26 cellular contexts compared by ENCODE assay signal in the genomic region with DNA sequence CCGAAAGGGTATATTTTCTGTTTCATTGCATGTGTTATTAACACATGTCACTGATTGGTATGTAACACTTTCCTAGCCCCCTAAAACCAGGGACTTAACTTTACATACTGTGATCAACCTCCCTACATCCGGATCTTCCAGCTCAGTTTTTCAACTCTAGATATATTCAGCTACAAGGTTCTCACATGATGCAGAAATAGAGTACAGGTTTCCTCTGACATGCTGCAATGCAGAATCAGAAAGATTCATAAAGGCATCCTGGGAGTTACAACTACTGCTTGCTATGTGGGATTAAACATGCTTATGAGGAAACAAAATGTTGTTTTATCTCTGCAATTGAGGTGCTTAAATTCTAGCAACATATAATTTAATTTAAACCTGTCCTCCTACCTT. TPM values are rescaled to one million over a fixed set of nuclear protein-coding genes. Genes with fewer than 3 reads are reported as not detected.
A peak's percentile ranks its signal among the peaks of the same experiment; 100 is the strongest.
DNase-seq lines count a peak whose midpoint lies in the region; ATAC-seq, FAIRE-seq and TF ChIP-seq lines count a peak whose summit lies in the region.
"Had no signal": no experiment of that assay in that cellular context is flagged by ENCODE, and none has a peak within 500 bp of the region (broad histone marks: within the 10 kb centered on the region; RNA-seq: fewer than 3 reads in every experiment).

No MANE protein-coding gene starts in this region.

- no peak for FAIRE-seq in small intestine (lab: Jason Lieb, UNC)

- TF ChIP-seq POLR2A in breast epithelium (IDR thresholded peaks at IDR 0.05) = no peak

- no peak overlapping the region for H3K4me3 ChIP-seq in mammary epithelial cell (replicated peaks in 1 of 3; ENCODE audit: insufficient read depth in 1 of 3, low read depth in 2 of 3, low read length in 3 of 3)
- no peak overlapping the region for H3K4me3 ChIP-seq in breast epithelium
- no peak overlapping the region for H3K4me3 ChIP-seq in small intestine (ENCODE audit: low read depth in 1 of 2, low read length in 2 of 2)
- no peak overlapping the region for H3K4me3 ChIP-seq in tibial artery
- H3K4me3 ChIP-seq: BLaER1, left ventricle myocardium inferior had no signal

- TF ChIP-seq CTCF in mammary epithelial cell (conservative IDR thresholded peaks at IDR 0.05 in 1 of 2, IDR thresholded peaks at IDR 0.05 in 1 of 2; ENCODE audit: extremely low read depth in 1 of 2, insufficient read depth in 1 of 2, low read depth in 1 of 2, low read length in 2 of 2) = no peak
- TF ChIP-seq CTCF in breast epithelium (IDR thresholded peaks at IDR 0.05) = no peak
- no peak for TF ChIP-seq CTCF in HFFc6 (IDR thresholded peaks at IDR 0.05)
- TF ChIP-seq CTCF in tibial artery (IDR thresholded peaks at IDR 0.05) = no peak

- BruUV-seq in mammary epithelial cell (replicated peaks; lab: Mats Ljungman, UMichigan) = no TSS peak

- CTCF ChIA-PET in mammary epithelial cell (lab: Charles Lee; ENCODE audit: low non-redundant PET) = interaction anchor here (0.7 kb wide), 1 partner anchor 95 kb away, joined by 4 read pairs; no protein-coding TSS in a partner anchor

- in situ Hi-C loops in mammary epithelial cell (cut with MboI; ENCODE audit: low sequenced_read_pairs in 2 of 2) = no loop called here

- peaks cover 1% of the 10 kb centered on the region; the same call in 1 of the 2 replicates for H3K27me3 Mint-ChIP-seq in HFFc6 (ENCODE audit: insufficient read depth)
- H3K27me3 Mint-ChIP-seq in central memory CD8-positive, alpha-beta T cell = no peaks in the 10 kb centered on the region
- H3K27me3 Mint-ChIP-seq: naive B cell, type B pancreatic cell had no signal

- peak overlapping the region; percentile 18 for H3K4me2 ChIP-seq in mammary epithelial cell (ENCODE audit: insufficient read depth, low read depth, low read length)
- H3K4me2 ChIP-seq: BLaER1 had no signal

- peaks cover 20% of the 10 kb centered on the region for H3K36me3 Mint-ChIP-seq in HFFc6 (ENCODE audit: low read depth)
- peaks cover 18% of the 10 kb centered on the region for H3K36me3 Mint-ChIP-seq in central memory CD8-positive, alpha-beta T cell (ENCODE audit: insufficient read depth)
- H3K36me3 Mint-ChIP-seq in stimulated activated effector memory CD8-positive, alpha-beta T cell treated with anti-CD3 and anti-CD28 coated beads, Interleukin-12 subunit alpha, Interleukin-12 subunit beta, amount 100 ng/mL, for 72 hours = peaks cover 27% of the 10 kb centered on the region
- H3K36me3 Mint-ChIP-seq: naive B cell had no signal

- H3K36me3 ChIP-seq in mammary epithelial cell (ENCODE audit: insufficient read depth, low read length) (no peaks in the 10 kb centered on the region), breast epithelium (no peaks in the 10 kb centered on the region), small intestine (ENCODE audit: control insufficient read depth in 2 of 2, insufficient read depth in 2 of 2, low read length in 2 of 2) (peaks cover 2 to 3% of the 10 kb centered on the region in 2 donors), tibial artery (peaks cover 0 to 5% (median 0%) of the 10 kb centered on the region in 3 donors)
- H3K36me3 ChIP-seq: left ventricle myocardium inferior had no signal

- H3K4me1 Mint-ChIP-seq in HFFc6 (ENCODE audit: low read depth) = peaks cover 70% of the 10 kb centered on the region
- H3K4me1 Mint-ChIP-seq in central memory CD8-positive, alpha-beta T cell = peaks cover 70% of the 10 kb centered on the region
- peaks cover 58% of the 10 kb centered on the region for H3K4me1 Mint-ChIP-seq in stimulated activated effector memory CD8-positive, alpha-beta T cell treated with anti-CD3 and anti-CD28 coated beads, Interleukin-12 subunit alpha, Interleukin-12 subunit beta, amount 100 ng/mL, for 72 hours

- 98% methylated on average over 2 of the region's 2 CpGs for WGBS in mammary epithelial cell (ENCODE audit: low coverage, missing lambda C conversion rate)
- WGBS in small intestine, 3 donors = 76 to 89% (median 89%) methylated on average over 2 of the region's 2 CpGs

- H3K9ac ChIP-seq in mammary epithelial cell (ENCODE audit: insufficient read depth, low read length) = no peak overlapping the region
- H3K9ac ChIP-seq: BLaER1 had no signal

- no peak overlapping the region for H3K27ac ChIP-seq in mammary epithelial cell (ENCODE audit: insufficient read depth, low read depth, low read length)
- no peak overlapping the region for H3K27ac ChIP-seq in breast epithelium
- H3K27ac ChIP-seq in small intestine (ENCODE audit: low read depth in 1 of 2, low read length in 1 of 2) = no peak overlapping the region
- H3K27ac ChIP-seq in tibial artery = no peak overlapping the region
- H3K27ac ChIP-seq: BLaER1, left ventricle myocardium inferior had no signal

- H3K4me3 Mint-ChIP-seq in HFFc6 = peak overlapping the region; percentile 49; the same call in 1 of the 2 replicates
- no peak overlapping the region for H3K4me3 Mint-ChIP-seq in central memory CD8-positive, alpha-beta T cell
- H3K4me3 Mint-ChIP-seq in stimulated activated effector memory CD8-positive, alpha-beta T cell treated with anti-CD3 and anti-CD28 coated beads, Interleukin-12 subunit alpha, Interleukin-12 subunit beta, amount 100 ng/mL, for 72 hours = no peak overlapping the region
- H3K4me3 Mint-ChIP-seq: type B pancreatic cell had no signal

- no peak for DNase-seq in mammary epithelial cell
- no peak for DNase-seq in breast epithelium (ENCODE audit: low spot score in 2 of 2)
- no peak for DNase-seq in HFFc6
- DNase-seq in central memory CD8-positive, alpha-beta T cell (ENCODE audit: low spot score in 2 of 2) = no peak
- DNase-seq in stimulated activated effector memory CD8-positive, alpha-beta T cell treated with anti-CD3 and anti-CD28 coated beads, Interleukin-12 subunit alpha, Interleukin-12 subunit beta, amount 100 ng/mL, for 72 hours (ENCODE audit: low spot score in 2 of 2) = no peak
- no peak for DNase-seq in small intestine
- DNase-seq in tibial artery = no peak
- DNase-seq: activated CD4-positive, alpha-beta T cell treated with anti-CD3 and anti-CD28 coated beads for 48 hours; Caco-2; cerebellar nuclear complex; DMS79; GF-D8; Kasumi-1; left ventricle myocardium inferior; naive B cell; NCI-H146; NCI-H446 treated with DMSO at 0.1 percent for 48 hours; NCI-H82; RPMI8226; stimulated activated CD8-positive, alpha-beta memory T cell treated with anti-CD3 and anti-CD28 coated beads, Interleukin-4, amount 100 ng/mL, for 48 hours; T-helper 2 cell had no signal

- peaks cover 2% of the 10 kb centered on the region for H4K20me1 ChIP-seq in mammary epithelial cell (ENCODE audit: insufficient read depth, low read length)

- H3K79me2 ChIP-seq in mammary epithelial cell (ENCODE audit: insufficient read depth, low read length) = peaks cover 100% of the 10 kb centered on the region

- no peaks in the 10 kb centered on the region for H3K9me3 Mint-ChIP-seq in HFFc6
- H3K9me3 Mint-ChIP-seq in central memory CD8-positive, alpha-beta T cell = no peaks in the 10 kb centered on the region
- no peaks in the 10 kb centered on the region for H3K9me3 Mint-ChIP-seq in stimulated activated effector memory CD8-positive, alpha-beta T cell treated with anti-CD3 and anti-CD28 coated beads, Interleukin-12 subunit alpha, Interleukin-12 subunit beta, amount 100 ng/mL, for 72 hours
- H3K9me3 Mint-ChIP-seq: activated T-helper 2 cell treated with anti-CD3 and anti-CD28 coated beads, Interferon-gamma antibody, Interleukin-2, Interleukin-4, amounts not matched to agents 10 μg/mL and 5 μg/mL and 100 μg/mL, durations not matched to agents 14 hours and 24 hours and 36 hours; naive B cell; type B pancreatic cell had no signal

- H3K27ac Mint-ChIP-seq in HFFc6 = peak overlapping the region; percentile 51; the same call in 1 of the 2 replicates
- peak overlapping the region; percentile 13 for H3K27ac Mint-ChIP-seq in central memory CD8-positive, alpha-beta T cell (ENCODE audit: low read depth)
- H3K27ac Mint-ChIP-seq in stimulated activated effector memory CD8-positive, alpha-beta T cell treated with anti-CD3 and anti-CD28 coated beads, Interleukin-12 subunit alpha, Interleukin-12 subunit beta, amount 100 ng/mL, for 72 hours = peak overlapping the region; percentile 72
- H3K27ac Mint-ChIP-seq: activated T-helper 2 cell treated with anti-CD3 and anti-CD28 coated beads, Interferon-gamma antibody, Interleukin-2, Interleukin-4, amounts not matched to agents 10 μg/mL and 5 μg/mL and 100 μg/mL, durations not matched to agents 14 hours and 24 hours and 36 hours; type B pancreatic cell had no signal

- dilution Hi-C loops in mammary epithelial cell (cut with HindIII; ENCODE audit: low sequenced_read_pairs) = no loop called here

- H2AFZ ChIP-seq in mammary epithelial cell (ENCODE audit: low read depth, low read length) = no peak overlapping the region

- H3K27me3 ChIP-seq in mammary epithelial cell (ENCODE audit: insufficient read depth, low read length) = no peaks in the 10 kb centered on the region
- no peaks in the 10 kb centered on the region for H3K27me3 ChIP-seq in breast epithelium
- H3K27me3 ChIP-seq in small intestine (ENCODE audit: control insufficient read depth in 2 of 2, insufficient read depth in 2 of 2, low read length in 2 of 2) = no peaks in the 10 kb centered on the region
- no peaks in the 10 kb centered on the region for H3K27me3 ChIP-seq in tibial artery
- H3K27me3 ChIP-seq: BLaER1 had no signal

- H3K9me3 ChIP-seq in mammary epithelial cell (replicated peaks; ENCODE audit: insufficient read depth, low read length) (no peaks in the 10 kb centered on the region), breast epithelium (no peaks in the 10 kb centered on the region), small intestine (ENCODE audit: control insufficient read depth, low read depth) (no peaks in the 10 kb centered on the region), tibial artery (no peaks in the 10 kb centered on the region)
- H3K9me3 ChIP-seq: Caco-2, left ventricle myocardium inferior had no signal

- intact Hi-C loops in mammary epithelial cell (cut with micrococcal nuclease) = no loop called here
- intact Hi-C loops in breast epithelium (cut with DNase I; ENCODE audit: low total_unique reads) = no loop called here
- intact Hi-C loops in tibial artery (cut with DNase I; ENCODE audit: low total_unique reads) = no loop called here

- ATAC-seq in central memory CD8-positive, alpha-beta T cell (replicated peaks; ENCODE audit: extremely low read depth, poor library complexity, severe bottlenecking) = no peak
- no peak for ATAC-seq in stimulated activated effector memory CD8-positive, alpha-beta T cell treated with anti-CD3 and anti-CD28 coated beads, Interleukin-12 subunit alpha, Interleukin-12 subunit beta, amount 100 ng/mL, for 72 hours
- no peak for ATAC-seq in HG02852 (IDR thresholded peaks at IDR 0.05; ENCODE audit: unreplicated experiment)
- ATAC-seq: HCT116 had no signal

- H3K4me1 ChIP-seq in mammary epithelial cell (ENCODE audit: insufficient read depth, low read length) = peaks cover 16% of the 10 kb centered on the region
- peaks cover 0 to 13% of the 10 kb centered on the region in 2 donors for H3K4me1 ChIP-seq in breast epithelium
- H3K4me1 ChIP-seq in small intestine (ENCODE audit: control insufficient read depth in 2 of 2, insufficient read depth in 1 of 2, low read depth in 1 of 2, low read length in 1 of 2) = peaks cover 0 to 4% of the 10 kb centered on the region in 2 donors
- peaks cover 0 to 91% (median 31%) of the 10 kb centered on the region in 4 donors for H3K4me1 ChIP-seq in tibial artery

RNA-seq across cellular contexts. Expression of gene FBXO11, which starts 14.0 kb away (rescaled TPM):
- total RNA-seq in mammary epithelial cell = 10 to 100 TPM; 35.0 to 65.5 TPM
- polyA plus RNA-seq in mammary epithelial cell = 17.6 TPM
- 152 TPM for polyA minus RNA-seq in mammary epithelial cell
- total RNA-seq in breast epithelium = 10 to 100 TPM; 59.3 to 71.7 (median 63.8) TPM
- total RNA-seq in HFFc6 (2021; fragmentation: NEBNext Ultra II Directional; extraction: Animal tissue kit (Norgen Biotek cat#: 25700)) = 10 to 100 TPM; 42.3 to 51.5 (median 47.3) TPM
- 10 to 100 TPM; 19.2 to 25.0 (median 20.7) TPM for polyA plus RNA-seq in small intestine

Comparison
In these comparisons a context has a peak if more than half of its experiments do, and no peak if none do; other contexts are left out.
1. H3K27ac Mint-ChIP-seq: peak in every context shown above with its lines; median percentile 72 in stimulated activated effector memory CD8-positive, alpha-beta T cell treated with anti-CD3 and anti-CD28 coated beads, Interleukin-12 subunit alpha, Interleukin-12 subunit beta, amount 100 ng/mL, for 72 hours; 51 in HFFc6; 13 in central memory CD8-positive, alpha-beta T cell.